ENCODE assay signal across 30 cellular contexts in the genomic region with DNA sequence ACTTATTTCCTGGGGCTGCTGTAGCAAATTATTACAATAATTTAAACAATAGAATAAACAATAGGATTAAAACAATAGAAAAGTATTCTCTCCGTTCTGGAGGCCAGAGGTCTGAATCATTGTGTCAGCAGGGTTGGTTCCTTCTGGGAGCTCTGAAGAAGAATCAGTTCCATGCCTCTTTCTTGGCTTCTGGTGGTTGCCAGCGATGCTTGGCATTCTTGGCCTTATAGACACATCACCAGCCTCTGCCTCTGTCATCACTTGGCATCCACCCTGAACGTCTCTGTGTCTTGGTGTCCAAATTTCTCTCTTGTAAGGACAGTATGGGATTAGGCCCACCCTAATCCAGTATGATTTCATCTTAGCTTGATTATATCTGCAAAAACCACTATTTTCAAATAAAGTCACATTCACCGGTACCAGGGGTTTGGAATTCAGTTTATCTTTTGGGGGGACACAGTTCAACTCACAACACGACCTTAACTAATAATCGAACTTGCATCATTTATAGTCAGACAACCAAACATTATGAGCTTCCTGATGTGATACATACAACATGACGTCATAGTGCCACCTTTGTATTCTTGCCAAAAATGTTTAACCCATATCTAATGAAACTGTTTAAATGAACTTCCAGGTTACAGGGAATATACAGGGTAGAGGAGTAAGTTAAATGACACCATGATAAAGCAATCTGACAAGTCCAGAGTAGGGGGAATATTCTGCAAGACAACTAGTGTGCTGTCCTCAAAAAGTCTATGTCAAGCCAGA. TPM values are rescaled to one million over a fixed set of nuclear protein-coding genes. Genes with fewer than 3 reads are reported as not detected.
A peak's percentile ranks its signal among the peaks of the same experiment; 100 is the strongest.
DNase-seq lines count a peak whose midpoint lies in the region; ATAC-seq, FAIRE-seq and TF ChIP-seq lines count a peak whose summit lies in the region.
"Had no signal": no experiment of that assay in that cellular context is flagged by ENCODE, and none has a peak within 500 bp of the region (broad histone marks: within the 10 kb centered on the region; RNA-seq: fewer than 3 reads in every experiment).

No MANE protein-coding gene starts in this region.

- H3K27me3 Mint-ChIP-seq in MCF 10A (ENCODE audit: insufficient read depth, unreplicated experiment) = no peaks in the 10 kb centered on the region

- no peak overlapping the region for H3K27ac ChIP-seq in breast epithelium
- H3K27ac ChIP-seq in epithelial cell of prostate = peak overlapping the region; percentile 49
- peak overlapping the region; percentile 32 to 68 for H3K27ac ChIP-seq in small intestine (ENCODE audit: low read depth in 1 of 2, low read length in 1 of 2)
- H3K27ac ChIP-seq: BLaER1, Peyer's patch, SJSA1, tibial nerve had no signal

- H3K9me3 Mint-ChIP-seq in MCF 10A (ENCODE audit: unreplicated experiment) = peaks cover 5% of the 10 kb centered on the region
- H3K9me3 Mint-ChIP-seq: activated naive CD4-positive, alpha-beta T cell treated with anti-CD3 and anti-CD28 coated beads, Interleukin-2, amount 50 U/mL, for 72 hours; natural killer cell had no signal

- H3K27me3 ChIP-seq in breast epithelium (no peaks in the 10 kb centered on the region), small intestine (ENCODE audit: control insufficient read depth in 2 of 2, insufficient read depth in 2 of 2, low read length in 2 of 2) (no peaks in the 10 kb centered on the region), BE2C (peaks cover 8% of the 10 kb centered on the region)
- H3K27me3 ChIP-seq: BLaER1, Peyer's patch, SJSA1, tibial nerve had no signal

- peaks cover 5% of the 10 kb centered on the region for H3K36me3 Mint-ChIP-seq in MCF 10A (ENCODE audit: insufficient read depth, unreplicated experiment)
- H3K36me3 Mint-ChIP-seq: activated naive CD4-positive, alpha-beta T cell treated with anti-CD3 and anti-CD28 coated beads, Interleukin-2, amount 50 U/mL, for 72 hours; natural killer cell had no signal

- H3K4me1 Mint-ChIP-seq in MCF 10A (ENCODE audit: insufficient read depth, unreplicated experiment) = peaks cover 18% of the 10 kb centered on the region
- H3K4me1 Mint-ChIP-seq: activated CD4-positive, alpha-beta memory T cell treated with anti-CD3 and anti-CD28 coated beads, Interleukin-2, amount 10 ng/mL, durations not matched to agents 7 days and 5 days; endodermal cell; natural killer cell had no signal

- CTCF ChIA-PET in MCF 10A (lab: Yijun Ruan, JAX) = interaction anchor here (0.6 to 2.0 kb wide), 5 partner anchors 8 to 61 kb away, joined by 4 to 6 read pairs (median 5); no protein-coding TSS in a partner anchor

- peak overlapping the region; percentile 47 for H3K27ac Mint-ChIP-seq in MCF 10A (ENCODE audit: low read depth, unreplicated experiment)
- H3K27ac Mint-ChIP-seq: activated CD4-positive, alpha-beta memory T cell treated with anti-CD3 and anti-CD28 coated beads, Interleukin-2, amount 10 ng/mL, durations not matched to agents 7 days and 5 days; activated naive CD4-positive, alpha-beta T cell treated with anti-CD3 and anti-CD28 coated beads, Interleukin-2, amount 50 U/mL, for 72 hours; endodermal cell; natural killer cell; T-helper 1 cell treated with Interleukin-12 subunit alpha and Interleukin-12 subunit beta and Interleukin-4 antibody, amounts not matched to agents 30 μg/mL and 1 μg/mL, for 36 hours had no signal

- intact Hi-C loops in MCF 10A (cut with micrococcal nuclease) = loop anchor here (10.0 kb wide), 1 partner anchor 625 kb away; a partner anchor contains a TSS
- intact Hi-C loops in breast epithelium (cut with DNase I; ENCODE audit: low total_unique reads) = no loop called here

- H3K36me3 ChIP-seq in breast epithelium = no peaks in the 10 kb centered on the region
- no peaks in the 10 kb centered on the region for H3K36me3 ChIP-seq in small intestine (ENCODE audit: control insufficient read depth in 2 of 2, insufficient read depth in 2 of 2, low read length in 2 of 2)
- H3K36me3 ChIP-seq in BE2C = no peaks in the 10 kb centered on the region
- H3K36me3 ChIP-seq: BLaER1, Peyer's patch, SJSA1, tibial nerve had no signal

- no peak overlapping the region for H3K4me3 Mint-ChIP-seq in MCF 10A (ENCODE audit: unreplicated experiment)
- H3K4me3 Mint-ChIP-seq: activated CD4-positive, alpha-beta memory T cell treated with anti-CD3 and anti-CD28 coated beads, Interleukin-2, amount 10 ng/mL, durations not matched to agents 7 days and 5 days; endodermal cell; natural killer cell; T-helper 1 cell treated with Interleukin-12 subunit alpha and Interleukin-12 subunit beta and Interleukin-4 antibody, amounts not matched to agents 30 μg/mL and 1 μg/mL, for 36 hours had no signal

- no peak for TF ChIP-seq CTCF in MCF 10A (IDR thresholded peaks at IDR 0.05; ENCODE audit: unreplicated experiment)
- TF ChIP-seq CTCF in breast epithelium (IDR thresholded peaks at IDR 0.05) = no peak
- no peak for TF ChIP-seq CTCF in BE2C (IDR thresholded peaks at IDR 0.05; ENCODE audit: low read depth, low read length)

- no peak overlapping the region for H3K4me3 ChIP-seq in breast epithelium
- H3K4me3 ChIP-seq in small intestine (ENCODE audit: low read depth in 1 of 2, low read length in 2 of 2) = no peak overlapping the region
- H3K4me3 ChIP-seq in BE2C (ENCODE audit: low read depth, low read length) = no peak overlapping the region
- H3K4me3 ChIP-seq: BLaER1, Peyer's patch, SJSA1, smooth muscle cell, tibial nerve had no signal

- ATAC-seq in GM18517 (IDR thresholded peaks at IDR 0.05; ENCODE audit: unreplicated experiment) (no peak), GM18873 (IDR thresholded peaks at IDR 0.05; ENCODE audit: low FRiP score, unreplicated experiment) (no peak)
- ATAC-seq: natural killer cell had no signal

- DNase-seq in MCF 10A (ENCODE audit: unreplicated experiment) (no peak), breast epithelium (ENCODE audit: low spot score in 2 of 2) (no peak), RCC 7860 (ENCODE audit: low spot score) (peak; percentile 14), epithelial cell of prostate (ENCODE audit: low read depth, low spot score) (no peak), small intestine (peak; percentile 77), BE2C (no peak)
- DNase-seq: activated CD4-positive, alpha-beta memory T cell treated with anti-CD3 and anti-CD28 coated beads, Interleukin-2, amount 10 ng/mL, durations not matched to agents 7 days and 5 days; anterior cingulate cortex; caudate nucleus; cortex of kidney; endodermal cell; GF-D8; midbrain; natural killer cell; NCI-H1105; NCI-H1930; NCI-H226; occipital lobe; Peyer's patch had no signal

- FAIRE-seq in RCC 7860 (lab: Jason Lieb, UNC) (no peak), small intestine (lab: Jason Lieb, UNC) (no peak)
- FAIRE-seq: A204.1, islet of Langerhans, TTC549 had no signal

- no peaks in the 10 kb centered on the region for H3K4me1 ChIP-seq in breast epithelium
- peaks cover 0 to 3% of the 10 kb centered on the region in 2 donors for H3K4me1 ChIP-seq in small intestine (ENCODE audit: control insufficient read depth in 2 of 2, insufficient read depth in 1 of 2, low read depth in 1 of 2, low read length in 1 of 2)
- H3K4me1 ChIP-seq in BE2C = no peaks in the 10 kb centered on the region
- H3K4me1 ChIP-seq: BLaER1, Peyer's patch, tibial nerve had no signal

- peaks cover 0 to 5% of the 10 kb centered on the region in 2 donors for H3K9me3 ChIP-seq in breast epithelium
- no peaks in the 10 kb centered on the region for H3K9me3 ChIP-seq in small intestine (ENCODE audit: control insufficient read depth, low read depth)
- H3K9me3 ChIP-seq in BE2C = peaks cover 2% of the 10 kb centered on the region; the same call in 1 of the 2 replicates
- H3K9me3 ChIP-seq: BLaER1, Peyer's patch, SJSA1 had no signal

- 39 to 60% (median 49%) methylated on average over 7 of the region's 7 CpGs for WGBS in small intestine, 3 donors

- no TSS peak for BruUV-seq in MCF 10A (replicated peaks; lab: Mats Ljungman, UMichigan)

- TF ChIP-seq POLR2A in breast epithelium (IDR thresholded peaks at IDR 0.05) = no peak

- POLR2A ChIA-PET in MCF 10A (lab: Yijun Ruan, JAX) = interaction anchor here (0.6 to 1.4 kb wide), 6 partner anchors 10 to 86 kb away, joined by 3 to 4 read pairs (median 3); no protein-coding TSS in a partner anchor

RNA-seq across cellular contexts. Expression of a gene that starts 48.5 kb away (rescaled TPM):
- 42.3 and 48.6 TPM in 2 replicates for total RNA-seq in MCF 10A (2022)
- total RNA-seq in breast epithelium = 10 to 100 TPM in 1 of 3 donors, 1 to 10 TPM in 2; 4.2 to 19.0 (median 6.9) TPM
- 100 to 1,000 TPM in 1 of 3 donors, 10 to 100 TPM in 2; 16.3 to 115 (median 65.1) TPM for polyA plus RNA-seq in small intestine
- polyA plus RNA-seq in BE2C (2012; ENCODE audit: insufficient read depth, insufficient read length, low read depth) = 3.3 TPM

Comparison
In these comparisons a context has a peak if more than half of its experiments do, and no peak if none do; other contexts are left out.
1. DNase-seq: peak in RCC 7860 (single experiment) and small intestine (single experiment); none in MCF 10A (single experiment), breast epithelium (0 of 2), epithelial cell of prostate (single experiment) and BE2C (single experiment).
2. H3K27ac ChIP-seq: peak in epithelial cell of prostate (single experiment) and small intestine (2 of 2); none in breast epithelium (0 of 2).